In genomic region chr4:23923840-23924239, GRCh38 we compare ENCODE assay signal across 28 cellular contexts. TPM values are rescaled to one million over a fixed set of nuclear protein-coding genes. Genes with fewer than 3 reads are reported as not detected.
DNase-seq lines count a peak whose midpoint lies in the region; ATAC-seq and TF ChIP-seq lines count a peak whose summit lies in the region.
"Had no signal": no experiment of that assay in that cellular context is flagged by ENCODE, and none has a peak within 500 bp of the region (broad histone marks: within the 10 kb centered on the region; RNA-seq: fewer than 3 reads in every experiment).

No MANE protein-coding gene starts in this region.

- H2BK120ac ChIP-seq in H9 (ENCODE audit: low read depth, low read length, poor library complexity, severe bottlenecking), result no peak overlapping the region

- no peak overlapping the region for H3K23ac ChIP-seq in H9 (ENCODE audit: insufficient read length, low read depth, low read length)

- no peaks in the 10 kb centered on the region for H3K23me2 ChIP-seq in H9 (ENCODE audit: insufficient read length, low read depth, low read length, poor library complexity, severe bottlenecking)

- TF ChIP-seq CTCF in H9 (conservative IDR thresholded peaks at IDR 0.05) (peak; percentile 29; the same call in 2 of the 3 replicates), LNCaP clone FGC (IDR thresholded peaks at IDR 0.05; ENCODE audit: control insufficient read depth, extremely low read depth, insufficient read depth) (0 out of 2 replicates have a peak, but pooled peaks have one; percentile 19), epithelial cell of proximal tubule (conservative IDR thresholded peaks at IDR 0.05; ENCODE audit: low read depth, low read length) (peak; percentile 42), mucosa of descending colon (IDR thresholded peaks at IDR 0.05) (no peak)

- no peak overlapping the region for H3K27ac ChIP-seq in H9 (ENCODE audit: insufficient read length, low read depth, low read length)
- H3K27ac ChIP-seq: BLaER1 treated with 17β-estradiol and CSF1 and Interleukin-3, amounts not matched to agents 10 nM and 100 nM; esophagus muscularis mucosa; heart right ventricle; sigmoid colon had no signal

- H3K4ac ChIP-seq in H9 (ENCODE audit: low read depth, low read length), result no peak overlapping the region

- H3K4me1 Mint-ChIP-seq in H9, result peaks cover 19 to 28% of the 10 kb centered on the region in 2 experiments
- H3K4me1 Mint-ChIP-seq: activated CD4-positive, alpha-beta memory T cell treated with anti-CD3 and anti-CD28 coated beads, Interleukin-2, amount 10 ng/mL, durations not matched to agents 7 days and 5 days; central memory CD8-positive, alpha-beta T cell; stimulated activated memory B cell treated with anti-CD40 and anti-IgM and Interleukin-4, amounts not matched to agents 10 μg/mL and 1 μg/mL and 100 μg/mL, for 72 hours had no signal

- H3K4me1 ChIP-seq in H9 (ENCODE audit: insufficient read depth, low read length), result no peaks in the 10 kb centered on the region
- no peaks in the 10 kb centered on the region for H3K4me1 ChIP-seq in mucosa of descending colon (ENCODE audit: low read depth)
- H3K4me1 ChIP-seq: BLaER1 treated with 17β-estradiol and CSF1 and Interleukin-3, amounts not matched to agents 10 nM and 100 nM; sigmoid colon had no signal

- no peak overlapping the region for H3K27ac Mint-ChIP-seq in H9
- H3K27ac Mint-ChIP-seq: activated CD4-positive, alpha-beta memory T cell treated with anti-CD3 and anti-CD28 coated beads, Interleukin-2, amount 10 ng/mL, durations not matched to agents 7 days and 5 days; activated T-helper 1 cell treated with anti-CD3 and anti-CD28 coated beads, Interleukin-12 subunit alpha, Interleukin-12 subunit beta, Interleukin-2, Interleukin-4 antibody, amounts not matched to agents 30 ng/mL and 10 ng/mL and 1 ng/mL, durations not matched to agents 14 hours and 24 hours and 36 hours; stimulated activated memory B cell treated with anti-CD40 and anti-IgM and Interleukin-4, amounts not matched to agents 10 μg/mL and 1 μg/mL and 100 μg/mL, for 72 hours; type B pancreatic cell had no signal

- no peaks in the 10 kb centered on the region for H3K79me2 ChIP-seq in H9 (ENCODE audit: insufficient read depth, low read length)

- H2BK12ac ChIP-seq in H9 (ENCODE audit: insufficient read length, low read depth, low read length), result no peak overlapping the region

- H3K36me3 ChIP-seq in mucosa of descending colon (ENCODE audit: low read depth), result no peaks in the 10 kb centered on the region
- H3K36me3 ChIP-seq: BLaER1 treated with 17β-estradiol and CSF1 and Interleukin-3, amounts not matched to agents 10 nM and 100 nM; esophagus muscularis mucosa; heart right ventricle; sigmoid colon had no signal

- H3K9me3 ChIP-seq in H9 (ENCODE audit: control insufficient read depth, low read depth, low read length) (no peaks in the 10 kb centered on the region), mucosa of descending colon (no peaks in the 10 kb centered on the region)
- H3K9me3 ChIP-seq: BLaER1 treated with 17β-estradiol and CSF1 and Interleukin-3, amounts not matched to agents 10 nM and 100 nM; esophagus muscularis mucosa; heart right ventricle; sigmoid colon had no signal

- no peak overlapping the region for H2BK15ac ChIP-seq in H9 (ENCODE audit: low read depth, low read length)

- no peaks in the 10 kb centered on the region for H3K27me3 ChIP-seq in H9 (ENCODE audit: insufficient read depth, low read length)
- H3K27me3 ChIP-seq: BLaER1 treated with 17β-estradiol and CSF1 and Interleukin-3, amounts not matched to agents 10 nM and 100 nM; esophagus muscularis mucosa; heart right ventricle; sigmoid colon had no signal

- no peak overlapping the region for H2AFZ ChIP-seq in H9 (ENCODE audit: low read length)

- no peaks in the 10 kb centered on the region for H3K9me3 Mint-ChIP-seq in H9
- H3K9me3 Mint-ChIP-seq: activated T-helper 1 cell treated with anti-CD3 and anti-CD28 coated beads, Interleukin-12 subunit alpha, Interleukin-12 subunit beta, Interleukin-2, Interleukin-4 antibody, amounts not matched to agents 30 ng/mL and 10 ng/mL and 1 ng/mL, durations not matched to agents 14 hours and 24 hours and 36 hours had no signal

- no peak overlapping the region for H3K4me2 ChIP-seq in H9 (ENCODE audit: insufficient read depth, insufficient read length, low read length)
- H3K4me2 ChIP-seq: BLaER1 treated with 17β-estradiol and CSF1 and Interleukin-3, amounts not matched to agents 10 nM and 100 nM had no signal

- no peak overlapping the region for H2BK20ac ChIP-seq in H9 (ENCODE audit: low read depth, low read length, poor library complexity, severe bottlenecking)

- H4K91ac ChIP-seq in H9 (ENCODE audit: insufficient read length, low read depth, low read length), result no peak overlapping the region

- H3K18ac ChIP-seq in H9 (ENCODE audit: insufficient read length, low read depth, low read length), result no peak overlapping the region

- no peaks in the 10 kb centered on the region for H3K27me3 Mint-ChIP-seq in H9 (ENCODE audit: low read depth)
- H3K27me3 Mint-ChIP-seq: activated CD4-positive, alpha-beta memory T cell treated with anti-CD3 and anti-CD28 coated beads, Interleukin-2, amount 10 ng/mL, durations not matched to agents 7 days and 5 days; central memory CD8-positive, alpha-beta T cell; stimulated activated memory B cell treated with anti-CD40 and anti-IgM and Interleukin-4, amounts not matched to agents 10 μg/mL and 1 μg/mL and 100 μg/mL, for 72 hours had no signal

- H3K56ac ChIP-seq in H9 (ENCODE audit: insufficient read length, low read depth, low read length), result no peak overlapping the region

- intact Hi-C loops in mucosa of descending colon (cut with DNase I, micrococcal nuclease), result no loop called here

- H4K20me1 ChIP-seq in H9 (ENCODE audit: control insufficient read depth, insufficient read depth, insufficient read length), result no peaks in the 10 kb centered on the region
- H4K20me1 ChIP-seq: BLaER1 treated with 17β-estradiol and CSF1 and Interleukin-3, amounts not matched to agents 10 nM and 100 nM had no signal

- H3K79me1 ChIP-seq in H9 (ENCODE audit: insufficient read depth, low read depth, low read length, poor library complexity, severe bottlenecking), result no peaks in the 10 kb centered on the region

- H3K36me3 Mint-ChIP-seq in H9 (ENCODE audit: insufficient read depth in 1 of 3, low read depth in 3 of 3), result no peaks in the 10 kb centered on the region
- H3K36me3 Mint-ChIP-seq: stimulated activated memory B cell treated with anti-CD40 and anti-IgM and Interleukin-4, amounts not matched to agents 10 μg/mL and 1 μg/mL and 100 μg/mL, for 72 hours; type B pancreatic cell had no signal

- no peak overlapping the region for H4K8ac ChIP-seq in H9 (replicated peaks; ENCODE audit: insufficient read length, low read depth, low read length)

- no peak overlapping the region for H4K5ac ChIP-seq in H9 (ENCODE audit: insufficient read length, low read depth, low read length)

- no peak overlapping the region for H3T11ph ChIP-seq in H9 (ENCODE audit: low read length)

- ATAC-seq in mucosa of descending colon, result peak; percentile 55
- no peak for ATAC-seq in HG03139 (IDR thresholded peaks at IDR 0.05; ENCODE audit: unreplicated experiment)
- ATAC-seq: HCT116; stimulated activated memory B cell treated with anti-CD40 and anti-IgM and Interleukin-4, amounts not matched to agents 10 μg/mL and 1 μg/mL and 100 μg/mL, for 72 hours had no signal

- H3K4me3 ChIP-seq in LNCaP clone FGC (ENCODE audit: low read depth, low read length) (no peak overlapping the region), epithelial cell of proximal tubule (ENCODE audit: low read depth, low read length) (no peak overlapping the region), mucosa of descending colon (no peak overlapping the region)
- H3K4me3 ChIP-seq: BLaER1 treated with 17β-estradiol and CSF1 and Interleukin-3, amounts not matched to agents 10 nM and 100 nM; esophagus muscularis mucosa; heart right ventricle; sigmoid colon had no signal

- H2AK5ac ChIP-seq in H9 (ENCODE audit: insufficient read length, low read length), result no peak overlapping the region

- no peak overlapping the region for H2BK5ac ChIP-seq in H9 (ENCODE audit: insufficient read length, low read length)

- H3K9ac ChIP-seq in H9 (ENCODE audit: extremely low read depth, insufficient read length, low read length), result no peak overlapping the region
- H3K9ac ChIP-seq: BLaER1 treated with 17β-estradiol and CSF1 and Interleukin-3, amounts not matched to agents 10 nM and 100 nM had no signal

- DNase-seq in H9 (no peak), LNCaP clone FGC (ENCODE audit: low read depth) (no peak), epithelial cell of proximal tubule (ENCODE audit: low read depth) (no peak), mucosa of descending colon (peak in 1 of 3 donors; percentile 32), mucosa of gallbladder (ENCODE audit: low spot score) (no peak), NCI-H1694 treated with DMSO at 0.1 percent for 48 hours (lab: John Stamatoyannopoulos, UW) (no peak)
- DNase-seq: activated CD4-positive, alpha-beta memory T cell treated with anti-CD3 and anti-CD28 coated beads, Interleukin-2, amount 10 ng/mL, durations not matched to agents 7 days and 5 days; activated CD4-positive, alpha-beta T cell treated with anti-CD3 and anti-CD28 coated beads for 1 hour; activated CD8-positive, alpha-beta memory T cell treated with anti-CD3 and anti-CD28 coated beads, Interleukin-2, amount 50 U/mL, for 48 hours; activated naive CD4-positive, alpha-beta T cell treated with Interleukin-2 at 50 U/mL for 16 hours; foreskin fibroblast; heart right ventricle; IMR-90; NCI-H1048; NCI-H187 treated with DMSO at 0.1 percent for 48 hours; NCI-H524 treated with DMSO at 0.1 percent for 48 hours; NK-92 treated with Interleukin-12 subunit alpha and Interleukin-12 subunit beta, amount 100 ng/mL, for 24 hours; sigmoid colon; T-helper 2 cell had no signal

- no peak overlapping the region for H3K14ac ChIP-seq in H9 (ENCODE audit: insufficient read depth, low read length)

- H3K4me3 Mint-ChIP-seq in H9, result no peak overlapping the region
- H3K4me3 Mint-ChIP-seq: activated CD4-positive, alpha-beta memory T cell treated with anti-CD3 and anti-CD28 coated beads, Interleukin-2, amount 10 ng/mL, durations not matched to agents 7 days and 5 days; activated T-helper 1 cell treated with anti-CD3 and anti-CD28 coated beads, Interleukin-12 subunit alpha, Interleukin-12 subunit beta, Interleukin-2, Interleukin-4 antibody, amounts not matched to agents 30 ng/mL and 10 ng/mL and 1 ng/mL, durations not matched to agents 14 hours and 24 hours and 36 hours; central memory CD8-positive, alpha-beta T cell; stimulated activated memory B cell treated with anti-CD40 and anti-IgM and Interleukin-4, amounts not matched to agents 10 μg/mL and 1 μg/mL and 100 μg/mL, for 72 hours; type B pancreatic cell had no signal

RNA-seq across cellular contexts. Expression of gene PPARGC1A, which starts 34.0 kb away (rescaled TPM):
- total RNA-seq in H9 (2021) (1.2 and 1.7 TPM in 2 replicates), epithelial cell of proximal tubule (0.72 and 1.4 TPM in 2 replicates), mucosa of descending colon (100 to 1,000 TPM in 1 of 3 donors, 10 to 100 TPM in 2; 55.4 to 139 (median 71.5) TPM), mucosa of gallbladder (28.9 TPM)
- total RNA-seq: activated CD4-positive, alpha-beta memory T cell treated with anti-CD3 and anti-CD28 coated beads, Interleukin-2, amount 10 ng/mL, durations not matched to agents 7 days and 5 days; activated T-helper 1 cell treated with anti-CD3 and anti-CD28 coated beads, Interleukin-12 subunit alpha, Interleukin-12 subunit beta, Interleukin-2, Interleukin-4 antibody, amounts not matched to agents 30 ng/mL and 10 ng/mL and 1 ng/mL, durations not matched to agents 14 hours and 24 hours and 36 hours; G401 had no signal

Comparison
In these comparisons a context has a peak if more than half of its experiments do, and no peak if none do; other contexts are left out.
1. RNA of gene PPARGC1A, which starts 34.0 kb away (total RNA-seq): 55.4 to 139 TPM in mucosa of descending colon and 28.9 TPM in mucosa of gallbladder (single experiment); 1.2 to 1.7 TPM in H9 and 0.72 to 1.4 TPM in epithelial cell of proximal tubule; every median in the first group is over 10 times any median in the second.